ENCODE assay signal across 12 cellular contexts in genomic region chr20:32687180-32687532, GRCh38. TPM values are rescaled to one million over a fixed set of nuclear protein-coding genes. Genes with fewer than 3 reads are reported as not detected.
"Had no signal": no experiment of that assay in that cellular context is flagged by ENCODE, and none has a peak within 500 bp of the region (broad histone marks: within the 10 kb centered on the region; RNA-seq: fewer than 3 reads in every experiment).

No MANE protein-coding gene starts in this region.

- H3K4me3 ChIP-seq: GM23338, HAP-1 had no signal

- H2AFZ ChIP-seq: GM23338 had no signal

- H3K36me3 ChIP-seq: HAP-1 had no signal

- H3K9ac ChIP-seq: KMS-11 had no signal

- H3K9me3 ChIP-seq: HAP-1 had no signal

- H3K4me2 ChIP-seq: GM23338, KMS-11 had no signal

- DNase-seq: H7, HFFc6, IMR-90, Karpas-422, KBM-7 had no signal

- ATAC-seq: GM23338, HCT116 had no signal

- H3K4me1 ChIP-seq: HAP-1 had no signal

- H3K27ac ChIP-seq: HL-60, KMS-11 had no signal

RNA-seq across cellular contexts. Expression of gene C20orf203, which starts 13.4 kb away (rescaled TPM):
- total RNA-seq: GM23338, H4, HFFc6, HT1080, IMR-90 had no signal
